8 cellular contexts compared by ENCODE assay signal in genomic region chr12:65556676-65557424, GRCh38.
A peak's percentile ranks its signal among the peaks of the same experiment; 100 is the strongest.
DNase-seq lines count a peak whose midpoint lies in the region; ATAC-seq lines count a peak whose summit lies in the region.

No MANE protein-coding gene starts in this region.

- intact Hi-C loops in left colon (cut with DNase I, micrococcal nuclease), result loop anchor here in 1 of 2 donors (5.0 kb wide), 1 partner anchor 530 kb away; no protein-coding TSS in a partner anchor

- ATAC-seq in GM18508 (IDR thresholded peaks at IDR 0.05; ENCODE audit: insufficient read depth, unreplicated experiment) (peak; percentile 98), HG02973 (IDR thresholded peaks at IDR 0.05; ENCODE audit: unreplicated experiment) (peak; percentile 100), left colon (peak; percentile 100)
- ATAC-seq in activated CD4-positive, CD25-positive, alpha-beta regulatory T cell treated with anti-CD3 and anti-CD28 coated beads, Interleukin-2, amount 50 U/mL, for 24 hours, result peak; percentile 69 to 79
- ATAC-seq in central memory CD8-positive, alpha-beta T cell (replicated peaks; ENCODE audit: extremely low read depth, poor library complexity, severe bottlenecking), result no peak

- peaks cover 8% of the 10 kb centered on the region for H3K4me1 Mint-ChIP-seq in central memory CD8-positive, alpha-beta T cell

- no peaks in the 10 kb centered on the region for H3K9me3 Mint-ChIP-seq in central memory CD8-positive, alpha-beta T cell

- DNase-seq in ACHN (peak; percentile 91), NCI-H2196 treated with DMSO at 0.1 percent for 48 hours (lab: John Stamatoyannopoulos, UW; ENCODE audit: unreplicated experiment) (peak; percentile 27), left colon (peak; percentile 59 to 85)
- DNase-seq in central memory CD8-positive, alpha-beta T cell (ENCODE audit: low spot score in 2 of 2), result peak; percentile 20 to 30
- peak; percentile 70 for DNase-seq in stimulated activated CD4-positive, alpha-beta T cell treated with anti-CD3 and anti-CD28 coated beads, Interleukin-4, amount 100 ng/mL, for 24 hours

- H3K4me3 Mint-ChIP-seq in central memory CD8-positive, alpha-beta T cell, result no peak overlapping the region

- no peaks in the 10 kb centered on the region for H3K36me3 Mint-ChIP-seq in central memory CD8-positive, alpha-beta T cell (ENCODE audit: insufficient read depth)

- no peak overlapping the region for H3K27ac Mint-ChIP-seq in central memory CD8-positive, alpha-beta T cell (ENCODE audit: low read depth)

- peaks cover 29% of the 10 kb centered on the region for H3K27me3 Mint-ChIP-seq in central memory CD8-positive, alpha-beta T cell

- in situ Hi-C loops in ACHN (cut with HindIII; ENCODE audit: low pct_ligation_motif_present, low pct_unique_long_range_greater_than_20kb, low sequenced_read_pairs), result no loop called here

Comparison
In these comparisons a context has a peak if more than half of its experiments do, and no peak if none do; other contexts are left out.
1. DNase-seq: peak in every context shown above with its lines; median percentile 91 in ACHN; 72 in left colon; 70 in stimulated activated CD4-positive, alpha-beta T cell treated with anti-CD3 and anti-CD28 coated beads, Interleukin-4, amount 100 ng/mL, for 24 hours; 27 in NCI-H2196 treated with DMSO at 0.1 percent for 48 hours; 25 in central memory CD8-positive, alpha-beta T cell.